In genomic region chr20:49045440-49046086, GRCh38 we compare ENCODE assay signal across 8 cellular contexts. TPM values are rescaled to one million over a fixed set of nuclear protein-coding genes. Genes with fewer than 3 reads are reported as not detected.
DNase-seq lines count a peak whose midpoint lies in the region; ATAC-seq and TF ChIP-seq lines count a peak whose summit lies in the region.

No MANE protein-coding gene starts in this region.

- H2BK12ac ChIP-seq in trophoblast cell (ENCODE audit: low read length) = no peak overlapping the region

- peaks cover 21% of the 10 kb centered on the region for H3K79me2 ChIP-seq in trophoblast cell (ENCODE audit: control insufficient read depth, insufficient read depth, low read length, poor library complexity)

- intact Hi-C loops in activated CD4-positive, alpha-beta memory T cell treated with anti-CD3 and anti-CD28 coated beads for 36 hours (cut with micrococcal nuclease) = loop anchor here (1.0 to 5.0 kb wide), 5 partner anchors 123 to 233 kb away; partner anchors contain the start of genes ARFGEF2, DDX27, PREX1 and STAU1

- peak overlapping the region; percentile 56 for H3K4ac ChIP-seq in trophoblast cell (ENCODE audit: low read depth, low read length)

- H2BK120ac ChIP-seq in trophoblast cell (ENCODE audit: insufficient read depth, low read length, poor library complexity) = peak overlapping the region; percentile 36

- peak overlapping the region; percentile 71 for H3K14ac ChIP-seq in trophoblast cell (ENCODE audit: low read length)

- H2AFZ ChIP-seq in trophoblast cell (ENCODE audit: insufficient read depth, low read length, poor library complexity) = peak overlapping the region; percentile 50

- no peak overlapping the region for H2AK5ac ChIP-seq in trophoblast cell (ENCODE audit: low read length)

- TF ChIP-seq CTCF in glutamatergic neuron (IDR thresholded peaks at IDR 0.05; ENCODE audit: partially characterized antibody, unreplicated experiment) = no peak

- H3K18ac ChIP-seq in trophoblast cell (ENCODE audit: low read length) = peak overlapping the region; percentile 78

- peak; percentile 23 for DNase-seq in ELR (ENCODE audit: low read depth)
- no peak for DNase-seq in activated CD4-positive, alpha-beta memory T cell treated with anti-CD3 and anti-CD28 coated beads for 36 hours
- DNase-seq in glutamatergic neuron = no peak
- no peak for DNase-seq in trophoblast cell
- no peak for DNase-seq in middle frontal gyrus (ENCODE audit: extremely low spot score, low spot score)
- no peak for DNase-seq in AG08395 (ENCODE audit: low spot score)

- H3K4me3 ChIP-seq in trophoblast cell (ENCODE audit: low read depth, low read length) = peak overlapping the region; percentile 19

- peak overlapping the region; percentile 99 for H3K27ac Mint-ChIP-seq in activated CD4-positive, alpha-beta memory T cell treated with anti-CD3 and anti-CD28 coated beads for 36 hours
- H3K27ac Mint-ChIP-seq in glutamatergic neuron (ENCODE audit: unreplicated experiment) = peak overlapping the region; percentile 95

- no peaks in the 10 kb centered on the region for H3K9me3 ChIP-seq in trophoblast cell (ENCODE audit: insufficient read depth, low read depth, low read length)

- H4K12ac ChIP-seq in trophoblast cell (ENCODE audit: low read depth, low read length) = peak overlapping the region; percentile 40

- H3K4me1 ChIP-seq in trophoblast cell (ENCODE audit: control insufficient read depth in 1 of 2, insufficient read depth in 2 of 2, low read length in 2 of 2) = peaks cover 4 to 7% of the 10 kb centered on the region in 2 experiments

- H3K4me1 Mint-ChIP-seq in activated CD4-positive, alpha-beta memory T cell treated with anti-CD3 and anti-CD28 coated beads for 36 hours (ENCODE audit: low read depth) = peaks cover 28% of the 10 kb centered on the region
- H3K4me1 Mint-ChIP-seq in glutamatergic neuron (ENCODE audit: low read depth, unreplicated experiment) = peaks cover 9% of the 10 kb centered on the region

- H3K36me3 ChIP-seq in trophoblast cell (ENCODE audit: control insufficient read depth in 1 of 2, insufficient read depth in 2 of 2, low read length in 2 of 2) = peaks cover 0 to 4% of the 10 kb centered on the region in 2 experiments

- WGBS in trophoblast cell (ENCODE audit: extremely low coverage, insufficient coverage, insufficient read length) = no CpG with 5 or more reads among the region's 12 CpGs

- H3K27ac ChIP-seq in trophoblast cell (ENCODE audit: low read depth, low read length) = peak overlapping the region; percentile 16

- peak overlapping the region; percentile 86 for H3K4me2 ChIP-seq in trophoblast cell (ENCODE audit: low read length)

- peak overlapping the region; percentile 38 for H2BK5ac ChIP-seq in trophoblast cell (ENCODE audit: low read depth, low read length, poor library complexity)

- H3K4me3 Mint-ChIP-seq in activated CD4-positive, alpha-beta memory T cell treated with anti-CD3 and anti-CD28 coated beads for 36 hours = peak overlapping the region; percentile 99
- H3K4me3 Mint-ChIP-seq in glutamatergic neuron (ENCODE audit: unreplicated experiment) = peak overlapping the region; percentile 93

- ATAC-seq in HG03354 (IDR thresholded peaks at IDR 0.05; ENCODE audit: poor library complexity, severe bottlenecking, unreplicated experiment) (peak; percentile 7), HG02852 (IDR thresholded peaks at IDR 0.05; ENCODE audit: unreplicated experiment) (no peak)

- H3K79me1 ChIP-seq in trophoblast cell (ENCODE audit: low read length) = peaks cover 10% of the 10 kb centered on the region

- H3K23ac ChIP-seq in trophoblast cell (ENCODE audit: low read length) = no peak overlapping the region

- H3K9ac ChIP-seq in trophoblast cell (ENCODE audit: low read length) = peak overlapping the region; percentile 78

- peak overlapping the region; percentile 76 for H4K8ac ChIP-seq in trophoblast cell (ENCODE audit: low read depth, low read length)

- CTCF ChIA-PET in activated CD4-positive, alpha-beta memory T cell treated with anti-CD3 and anti-CD28 coated beads for 36 hours (lab: Charles Lee) = interaction anchor here (0.6 to 1.5 kb wide), 4 partner anchors 123 to 231 kb away, joined by 3 to 4 read pairs (median 3); no protein-coding TSS in a partner anchor

- H4K91ac ChIP-seq in trophoblast cell (ENCODE audit: low read depth, low read length) = peak overlapping the region; percentile 70

- peaks cover 22% of the 10 kb centered on the region for H3K36me3 Mint-ChIP-seq in activated CD4-positive, alpha-beta memory T cell treated with anti-CD3 and anti-CD28 coated beads for 36 hours
- H3K36me3 Mint-ChIP-seq in glutamatergic neuron (ENCODE audit: unreplicated experiment) = no peaks in the 10 kb centered on the region

- POLR2A ChIA-PET in activated CD4-positive, alpha-beta memory T cell treated with anti-CD3 and anti-CD28 coated beads for 36 hours (lab: Charles Lee) = interaction anchor here (1.0 to 1.9 kb wide), 9 partner anchors 8 to 550 kb away, joined by 3 to 22 read pairs (median 5); partner anchors contain the start of gene ARFGEF2

- no peaks in the 10 kb centered on the region for H3K27me3 ChIP-seq in trophoblast cell (ENCODE audit: insufficient read depth, low read length)

- no peaks in the 10 kb centered on the region for H3K27me3 Mint-ChIP-seq in activated CD4-positive, alpha-beta memory T cell treated with anti-CD3 and anti-CD28 coated beads for 36 hours
- H3K27me3 Mint-ChIP-seq in glutamatergic neuron (ENCODE audit: unreplicated experiment) = peaks cover 1% of the 10 kb centered on the region

- no peaks in the 10 kb centered on the region for H3K9me3 Mint-ChIP-seq in activated CD4-positive, alpha-beta memory T cell treated with anti-CD3 and anti-CD28 coated beads for 36 hours
- H3K9me3 Mint-ChIP-seq in glutamatergic neuron (ENCODE audit: unreplicated experiment) = no peaks in the 10 kb centered on the region

RNA-seq across cellular contexts. Expression of gene CSE1L, which starts 0.5 kb away (rescaled TPM):
- total RNA-seq in activated CD4-positive, alpha-beta memory T cell treated with anti-CD3 and anti-CD28 coated beads for 36 hours = 100 to 1,000 TPM; 107 to 109 TPM
- 66.4 TPM for total RNA-seq in glutamatergic neuron (ENCODE audit: unreplicated experiment)
- polyA plus RNA-seq in trophoblast cell (2013) = 117 TPM in 2 replicates
